23 cellular contexts compared by ENCODE assay signal in genomic region chr1:106798991-106799390, GRCh38.
DNase-seq lines count a peak whose midpoint lies in the region; ATAC-seq, FAIRE-seq and TF ChIP-seq lines count a peak whose summit lies in the region.
"Had no signal": no experiment of that assay in that cellular context is flagged by ENCODE, and none has a peak within 500 bp of the region (broad histone marks: within the 10 kb centered on the region; RNA-seq: fewer than 3 reads in every experiment).

No MANE protein-coding gene starts in this region.

- H3K27ac ChIP-seq in fibroblast of lung (ENCODE audit: insufficient read depth, low read length), result no peak overlapping the region
- no peak overlapping the region for H3K27ac ChIP-seq in psoas muscle
- no peak overlapping the region for H3K27ac ChIP-seq in stomach
- H3K27ac ChIP-seq: coronary artery, ovary had no signal

- no peak for TF ChIP-seq EP300 in stomach (IDR thresholded peaks at IDR 0.05)

- FAIRE-seq in H54 (lab: Jason Lieb, UNC), result peak; percentile 81
- FAIRE-seq: GM12878, RCC 7860, small intestine, TTC549 had no signal

- ATAC-seq in psoas muscle, result no peak
- ATAC-seq: GM12878, HCT116 had no signal

- H2AFZ ChIP-seq in fibroblast of lung (ENCODE audit: low read length), result no peak overlapping the region

- in situ Hi-C loops in SK-MEL-5 (cut with HindIII; ENCODE audit: low pct_unique_long_range_greater_than_20kb, low sequenced_read_pairs), result no loop called here

- H3K4me3 ChIP-seq in fibroblast of lung (replicated peaks in 1 of 4; ENCODE audit: control extremely low read depth in 1 of 4, insufficient read depth in 1 of 4, low read depth in 3 of 4, low read length in 4 of 4) (no peak overlapping the region), psoas muscle (no peak overlapping the region), stomach (no peak overlapping the region)
- H3K4me3 ChIP-seq: coronary artery, GM12878, ovary had no signal

- no peak for DNase-seq in H54 (ENCODE audit: insufficient read length, low spot score)
- DNase-seq in SK-MEL-5 (ENCODE audit: low read depth, low spot score), result peak; percentile 0
- DNase-seq in fibroblast of lung (ENCODE audit: low read depth in 2 of 2), result peak; percentile 27 to 33
- peak; percentile 27 for DNase-seq in renal cortical epithelial cell (ENCODE audit: low read depth)
- DNase-seq in psoas muscle, result no peak
- no peak for DNase-seq in stomach
- DNase-seq in activated T-cell treated with anti-CD3 and anti-CD28 coated beads, Interleukin-2, amount 50 U/mL, for 48 hours, result no peak
- DNase-seq in T-helper 2 cell, result no peak
- DNase-seq: activated CD4-positive, alpha-beta T cell treated with anti-CD3 and anti-CD28 coated beads, Interleukin-2, amount 50 U/mL, for 1 hour; aorta; GDM1; glutamatergic neuron; NCI-H1436 treated with DMSO at 0.1 percent for 48 hours; NCI-H2227 treated with DMSO at 0.1 percent for 48 hours; ovary; small intestine; stimulated activated CD4-positive, alpha-beta T cell treated with anti-CD3 and anti-CD28 coated beads, Interleukin-4, amount 100 ng/mL, for 24 hours; substantia nigra had no signal

- no peak overlapping the region for H3K4me2 ChIP-seq in fibroblast of lung (ENCODE audit: extremely low read depth, insufficient read depth, low read length)

- 49 to 63% (median 52%) methylated on average over 4 of the region's 4 CpGs for WGBS in psoas muscle, 3 donors
- 45 to 75% (median 50%) methylated on average over 4 of the region's 4 CpGs for WGBS in stomach, 5 donors

- H3K9ac ChIP-seq in fibroblast of lung (ENCODE audit: insufficient read depth, low read length), result no peak overlapping the region

- TF ChIP-seq POLR2A in H54 (IDR thresholded peaks at IDR 0.05; ENCODE audit: low read depth, low read length) (no peak), stomach (IDR thresholded peaks at IDR 0.05) (no peak)

- no peaks in the 10 kb centered on the region for H3K79me2 ChIP-seq in fibroblast of lung (ENCODE audit: control insufficient read depth, insufficient read depth, low read length)

- TF ChIP-seq CTCF in fibroblast of lung (conservative IDR thresholded peaks at IDR 0.05 in 1 of 2, IDR thresholded peaks at IDR 0.05 in 1 of 2; ENCODE audit: low read depth in 1 of 2, low read length in 2 of 2) (peak in 1 of 2 donors; percentile 27), psoas muscle (IDR thresholded peaks at IDR 0.05) (no peak), stomach (IDR thresholded peaks at IDR 0.05) (no peak)

- intact Hi-C loops in psoas muscle (cut with DNase I), result no loop called here
- intact Hi-C loops in stomach (cut with DNase I; ENCODE audit: low total_unique reads), result no loop called here

- no peaks in the 10 kb centered on the region for H3K27me3 ChIP-seq in fibroblast of lung (ENCODE audit: control insufficient read depth, insufficient read depth, low read length)
- no peaks in the 10 kb centered on the region for H3K27me3 ChIP-seq in psoas muscle (ENCODE audit: insufficient read depth in 3 of 3, low read length in 2 of 3)
- no peaks in the 10 kb centered on the region for H3K27me3 ChIP-seq in stomach
- H3K27me3 ChIP-seq: ovary had no signal

- H3K36me3 ChIP-seq in fibroblast of lung (ENCODE audit: control insufficient read depth, insufficient read depth, low read length), result no peaks in the 10 kb centered on the region
- H3K36me3 ChIP-seq in psoas muscle (ENCODE audit: insufficient read depth in 1 of 2, low read depth in 1 of 2), result no peaks in the 10 kb centered on the region
- H3K36me3 ChIP-seq in stomach, result no peaks in the 10 kb centered on the region
- H3K36me3 ChIP-seq: ovary had no signal

- H4K20me1 ChIP-seq in fibroblast of lung (ENCODE audit: control insufficient read depth, extremely low read depth, insufficient read depth, low read length), result no peaks in the 10 kb centered on the region

- H3K4me1 ChIP-seq in fibroblast of lung (ENCODE audit: control insufficient read depth, extremely low read depth, insufficient read depth, low read length) (no peaks in the 10 kb centered on the region), psoas muscle (no peaks in the 10 kb centered on the region), stomach (no peaks in the 10 kb centered on the region)

- no peaks in the 10 kb centered on the region for H3K9me3 ChIP-seq in fibroblast of lung (ENCODE audit: control insufficient read depth, insufficient read depth, low read depth, low read length)
- no peaks in the 10 kb centered on the region for H3K9me3 ChIP-seq in psoas muscle
- no peaks in the 10 kb centered on the region for H3K9me3 ChIP-seq in stomach
- H3K9me3 ChIP-seq: ovary had no signal

Comparison
In these comparisons a context has a peak if more than half of its experiments do, and no peak if none do; other contexts are left out.
1. DNase-seq: peak in SK-MEL-5 (single experiment), fibroblast of lung (2 of 2) and renal cortical epithelial cell (single experiment); none in H54 (single experiment), psoas muscle (0 of 2), stomach (single experiment), activated T-cell treated with anti-CD3 and anti-CD28 coated beads, Interleukin-2, amount 50 U/mL, for 48 hours (0 of 2) and T-helper 2 cell (0 of 5).